Comparison of ENCODE assay signal across 22 cellular contexts in the genomic region with DNA sequence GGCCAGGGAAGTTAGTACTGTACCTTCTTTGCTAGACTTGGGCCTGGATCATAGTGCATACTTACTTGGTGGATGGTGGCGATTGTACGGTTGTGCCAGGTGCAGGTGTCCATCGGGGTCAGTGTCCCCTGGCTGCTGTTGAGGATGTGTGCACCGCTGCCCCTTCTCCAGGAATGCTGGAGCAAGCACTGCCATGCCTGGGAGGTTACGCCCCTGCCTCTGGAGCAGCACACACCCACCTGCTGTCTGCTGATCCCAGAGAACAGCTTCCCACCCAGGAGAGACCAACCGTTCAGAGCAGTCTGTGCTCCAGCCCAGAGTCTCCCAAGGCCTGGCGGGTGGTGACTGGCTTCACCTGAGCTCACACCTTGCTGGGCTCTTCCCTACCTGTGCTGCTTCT.
DNase-seq lines count a peak whose midpoint lies in the region; ATAC-seq and TF ChIP-seq lines count a peak whose summit lies in the region.
"Had no signal": no experiment of that assay in that cellular context is flagged by ENCODE, and none has a peak within 500 bp of the region (broad histone marks: within the 10 kb centered on the region; RNA-seq: fewer than 3 reads in every experiment).

No MANE protein-coding gene starts in this region.

- 85 to 91% methylated on average over 5 to 7 of the region's 7 CpGs for WGBS in thyroid gland, 2 donors

- intact Hi-C loops in Right ventricle myocardium superior (cut with DNase I) (no loop called here), cardiac septum (cut with DNase I) (no loop called here), dorsolateral prefrontal cortex (cut with DNase I) (no loop called here), thyroid gland (cut with DNase I) (loop anchor here (10.0 kb wide), 1 partner anchor 281 kb away; no protein-coding TSS in a partner anchor)

- peak overlapping the region; percentile 64 for H3K27ac Mint-ChIP-seq in nephron progenitor cell
- H3K27ac Mint-ChIP-seq: CD14-positive monocyte had no signal

- peaks cover 5 to 21% of the 10 kb centered on the region in 2 donors for H3K4me1 ChIP-seq in thyroid gland

- H3K9me3 ChIP-seq in thyroid gland, result no peaks in the 10 kb centered on the region

- H3K4me3 ChIP-seq in dorsolateral prefrontal cortex (no peak overlapping the region), thyroid gland (replicated peaks in 1 of 3) (no peak overlapping the region)
- H3K4me3 ChIP-seq: GM12878 had no signal

- no peaks in the 10 kb centered on the region for H3K9me3 Mint-ChIP-seq in nephron progenitor cell
- H3K9me3 Mint-ChIP-seq: CD14-positive monocyte had no signal

- H3K36me3 Mint-ChIP-seq in nephron progenitor cell (ENCODE audit: low read depth), result no peaks in the 10 kb centered on the region
- H3K36me3 Mint-ChIP-seq: CD14-positive monocyte had no signal

- no peaks in the 10 kb centered on the region for H3K36me3 ChIP-seq in thyroid gland

- TF ChIP-seq POLR2A in thyroid gland (IDR thresholded peaks at IDR 0.05), result no peak

- H3K27ac ChIP-seq in dorsolateral prefrontal cortex (no peak overlapping the region), thyroid gland (no peak overlapping the region)
- H3K27ac ChIP-seq: KMS-11, RWPE1 had no signal

- H3K27me3 ChIP-seq in dorsolateral prefrontal cortex (no peaks in the 10 kb centered on the region), thyroid gland (no peaks in the 10 kb centered on the region)

- ATAC-seq in Right ventricle myocardium superior (ENCODE audit: poor library complexity), result no peak
- ATAC-seq in GM21381 (IDR thresholded peaks at IDR 0.05; ENCODE audit: unreplicated experiment), result no peak
- ATAC-seq in HG03469 (IDR thresholded peaks at IDR 0.05; ENCODE audit: unreplicated experiment), result no peak
- ATAC-seq: GM12878, PC-3 had no signal

- H3K4me3 Mint-ChIP-seq in nephron progenitor cell, result no peak overlapping the region
- H3K4me3 Mint-ChIP-seq: CD14-positive monocyte had no signal

- peak; percentile 10 for DNase-seq in Right ventricle myocardium superior
- DNase-seq in cardiac septum (ENCODE audit: low spot score), result no peak
- DNase-seq in dorsolateral prefrontal cortex, result peak in 7 of 10 donors; percentile 5 to 31 (median 11)
- DNase-seq in nephron progenitor cell, result no peak
- DNase-seq in thyroid gland, result peak; percentile 14 to 20
- no peak for DNase-seq in foreskin melanocyte
- DNase-seq: AML-193, DMS 273 treated with DMSO at 0.1 percent for 48 hours, GDM1, GOT3, NCI-H1436, NCI-H2029, NCI-H2171, NCI-H446, NCI-H748 treated with DMSO at 0.1 percent for 48 hours, PC-3 had no signal

- TF ChIP-seq CTCF in dorsolateral prefrontal cortex (IDR thresholded peaks at IDR 0.05 in 54 of 56, conservative IDR thresholded peaks at IDR 0.05 in 2 of 56; ENCODE audit: low read depth in 1 of 56, partially characterized antibody in 56 of 56), result no peak
- no peak for TF ChIP-seq CTCF in nephron progenitor cell (IDR thresholded peaks at IDR 0.05)
- TF ChIP-seq CTCF in thyroid gland (IDR thresholded peaks at IDR 0.05), result no peak

- H3K4me1 Mint-ChIP-seq in nephron progenitor cell, result peaks cover 11% of the 10 kb centered on the region

- peaks cover 7% of the 10 kb centered on the region for H3K27me3 Mint-ChIP-seq in nephron progenitor cell (ENCODE audit: low read depth, poor library complexity)

Comparison
In these comparisons a context has a peak if more than half of its experiments do, and no peak if none do; other contexts are left out.
1. DNase-seq: peak in Right ventricle myocardium superior (single experiment), dorsolateral prefrontal cortex (7 of 10) and thyroid gland (2 of 2); none in cardiac septum (single experiment), nephron progenitor cell (single experiment) and foreskin melanocyte (single experiment).